Comparison of ENCODE assay signal across 11 cellular contexts in the genomic region with DNA sequence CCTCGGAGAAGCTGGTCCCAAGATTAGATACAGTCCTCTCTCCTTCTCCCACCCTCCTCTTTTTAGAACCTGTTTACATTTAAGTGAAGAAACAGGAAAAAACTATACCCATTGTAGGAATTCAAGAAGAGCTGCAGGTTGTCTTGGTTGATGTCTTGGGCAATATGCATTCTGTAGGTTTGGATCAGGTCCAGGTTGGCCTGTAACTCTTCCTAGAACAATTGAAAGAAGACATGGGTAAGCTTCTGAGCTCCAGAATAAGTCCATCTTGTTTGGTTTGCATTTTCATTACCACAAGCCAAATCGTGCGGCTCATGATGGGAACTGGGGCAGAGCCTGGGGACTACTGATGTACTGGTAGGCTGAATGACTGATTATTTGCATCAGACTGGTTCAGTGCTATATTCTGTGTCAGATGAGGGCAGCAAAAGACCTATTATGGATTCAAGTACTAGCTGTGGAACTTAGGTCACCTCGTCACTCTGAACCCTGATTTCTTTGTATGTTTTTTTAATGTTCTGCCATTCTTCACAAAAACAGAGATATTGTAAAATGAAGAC.
DNase-seq lines count a peak whose midpoint lies in the region; ATAC-seq and TF ChIP-seq lines count a peak whose summit lies in the region.
"Had no signal": no experiment of that assay in that cellular context is flagged by ENCODE, and none has a peak within 500 bp of the region (broad histone marks: within the 10 kb centered on the region; RNA-seq: fewer than 3 reads in every experiment).

No MANE protein-coding gene starts in this region.

- H3K27me3 ChIP-seq in HAP-1 (ENCODE audit: low read depth), result no peaks in the 10 kb centered on the region

- peaks cover 31% of the 10 kb centered on the region for H3K36me3 Mint-ChIP-seq in nephron progenitor cell (ENCODE audit: low read depth)

- in situ Hi-C loops in HAP-1 (cut with MboI; ENCODE audit: low sequenced_read_pairs), result no loop called here

- no peaks in the 10 kb centered on the region for H3K9me3 Mint-ChIP-seq in nephron progenitor cell
- H3K9me3 Mint-ChIP-seq: activated naive CD4-positive, alpha-beta T cell treated with anti-CD3 and anti-CD28 coated beads, Interleukin-2, amount 10 ng/mL, durations not matched to agents 7 days and 5 days; nephron; T-helper 1 cell treated with Interleukin-12 subunit alpha and Interleukin-12 subunit beta and Interleukin-4 antibody, amounts not matched to agents 30 μg/mL and 1 μg/mL, for 36 hours had no signal

- H3K27me3 Mint-ChIP-seq in nephron progenitor cell (ENCODE audit: low read depth, poor library complexity), result no peaks in the 10 kb centered on the region
- H3K27me3 Mint-ChIP-seq: activated naive CD4-positive, alpha-beta T cell treated with anti-CD3 and anti-CD28 coated beads, Interleukin-2, amount 10 ng/mL, durations not matched to agents 7 days and 5 days had no signal

- TF ChIP-seq CTCF in cardiac fibroblast (IDR thresholded peaks at IDR 0.05; ENCODE audit: low read depth, low read length) (no peak), nephron progenitor cell (IDR thresholded peaks at IDR 0.05) (no peak)

- DNase-seq in NCI-H1092 treated with DMSO at 0.1 percent for 48 hours (lab: John Stamatoyannopoulos, UW) (peak; percentile 1), NCI-H1092 (lab: John Stamatoyannopoulos, UW) (no peak), NAMALWA (ENCODE audit: low spot score) (peak; percentile 34), cardiac fibroblast (ENCODE audit: low read depth in 2 of 2) (peak; percentile 39 to 54), nephron progenitor cell (no peak), HAP-1 (ENCODE audit: low spot score in 2 of 2) (no peak)
- no peak for DNase-seq in activated CD8-positive, alpha-beta memory T cell treated with anti-CD3 and anti-CD28 coated beads for 24 hours
- DNase-seq: activated naive CD4-positive, alpha-beta T cell treated with anti-CD3 and anti-CD28 coated beads, Interleukin-2, amount 10 ng/mL, durations not matched to agents 7 days and 5 days had no signal

- no peaks in the 10 kb centered on the region for H3K4me1 Mint-ChIP-seq in nephron progenitor cell
- H3K4me1 Mint-ChIP-seq: nephron had no signal

- no peaks in the 10 kb centered on the region for H3K4me1 ChIP-seq in HAP-1

- peaks cover under 1% of the 10 kb centered on the region; the same call in 1 of the 2 replicates for H3K36me3 ChIP-seq in HAP-1 (replicated peaks)

- ATAC-seq in GM19328 (IDR thresholded peaks at IDR 0.05; ENCODE audit: unreplicated experiment), result no peak

- H3K9me3 ChIP-seq in HAP-1, result no peaks in the 10 kb centered on the region

- H3K4me3 ChIP-seq in cardiac fibroblast (replicated peaks in 1 of 2; ENCODE audit: low read depth in 2 of 2, low read length in 2 of 2) (no peak overlapping the region), HAP-1 (no peak overlapping the region)

- no peak overlapping the region for H3K4me3 Mint-ChIP-seq in nephron progenitor cell
- H3K4me3 Mint-ChIP-seq: activated naive CD4-positive, alpha-beta T cell treated with anti-CD3 and anti-CD28 coated beads, Interleukin-2, amount 10 ng/mL, durations not matched to agents 7 days and 5 days; nephron; T-helper 1 cell treated with Interleukin-12 subunit alpha and Interleukin-12 subunit beta and Interleukin-4 antibody, amounts not matched to agents 30 μg/mL and 1 μg/mL, for 36 hours had no signal

- H3K27ac Mint-ChIP-seq in nephron progenitor cell, result peak overlapping the region; percentile 11
- H3K27ac Mint-ChIP-seq: activated naive CD4-positive, alpha-beta T cell treated with anti-CD3 and anti-CD28 coated beads, Interleukin-2, amount 10 ng/mL, durations not matched to agents 7 days and 5 days; nephron; T-helper 1 cell treated with Interleukin-12 subunit alpha and Interleukin-12 subunit beta and Interleukin-4 antibody, amounts not matched to agents 30 μg/mL and 1 μg/mL, for 36 hours had no signal

Comparison
In these comparisons a context has a peak if more than half of its experiments do, and no peak if none do; other contexts are left out.
1. DNase-seq: peak in NCI-H1092 treated with DMSO at 0.1 percent for 48 hours (single experiment), NAMALWA (single experiment) and cardiac fibroblast (2 of 2); none in NCI-H1092 (single experiment), nephron progenitor cell (single experiment), activated CD8-positive, alpha-beta memory T cell treated with anti-CD3 and anti-CD28 coated beads for 24 hours (single experiment) and HAP-1 (0 of 2).